2 cellular contexts compared by ENCODE assay signal in genomic region chr1:24737368-24738117, GRCh38.
TF ChIP-seq lines count a peak whose summit lies in the region.

No MANE protein-coding gene starts in this region.

TF ChIP-seq in HEK293, 187 proteins besides CTCF, POLR2A, EP300 and RAD21:
- no peak for TF ChIP-seq PRDM6 (tag by site-specific recombination; IDR thresholded peaks at IDR 0.05)
- no peak for TF ChIP-seq ZNF555 (tag by site-specific recombination; conservative IDR thresholded peaks at IDR 0.05)
- TF ChIP-seq ZNF18 (tag by site-specific recombination; IDR thresholded peaks at IDR 0.05): 0 out of 2 replicates have a peak, but pooled peaks have one; percentile 26
- TF ChIP-seq ZNF341 (tag by site-specific recombination; IDR thresholded peaks at IDR 0.05; ENCODE audit: low read depth): no peak
- TF ChIP-seq ZNF664 (tag by site-specific recombination; IDR thresholded peaks at IDR 0.05): 0 out of 2 replicates have a peak, but pooled peaks have one; percentile 45
- no peak for TF ChIP-seq ZNF350 (tag by site-specific recombination; IDR thresholded peaks at IDR 0.05)
- 0 out of 2 replicates have a peak, but pooled peaks have one; percentile 11 for TF ChIP-seq SP7 (tag by site-specific recombination; IDR thresholded peaks at IDR 0.05)
- no peak for TF ChIP-seq ZBTB10 (tag by site-specific recombination; IDR thresholded peaks at IDR 0.05)
- no peak for TF ChIP-seq ZSCAN30 (tag by site-specific recombination; IDR thresholded peaks at IDR 0.05)
- TF ChIP-seq OVOL3 (tag by site-specific recombination; IDR thresholded peaks at IDR 0.05): no peak

TF ChIP-seq in HepG2, 621 proteins besides CTCF, POLR2A, EP300 and RAD21:
- TF ChIP-seq ZNF18 (CRISPR knock-in tag; IDR thresholded peaks at IDR 0.05; ENCODE audit: insufficient replicate concordance) (peak; percentile 52), KDM4B (CRISPR knock-in tag; IDR thresholded peaks at IDR 0.05) (no peak)
